In genomic region chr7:111343017-111343416, GRCh38 we compare ENCODE assay signal across 8 cellular contexts.
"Had no signal": no experiment of that assay in that cellular context is flagged by ENCODE, and none has a peak within 500 bp of the region (broad histone marks: within the 10 kb centered on the region; RNA-seq: fewer than 3 reads in every experiment).

No MANE protein-coding gene starts in this region.

- ATAC-seq: GM12878 had no signal

- FAIRE-seq: G401.6, GM12878, GM12891, GM12892, GM18507, GM19239 had no signal

- DNase-seq: GDM1, GF-D8 had no signal

- H3K4me3 ChIP-seq: GM12878 had no signal
